ENCODE assay signal across 10 cellular contexts in genomic region chr15:73325191-73325980, GRCh38. TPM values are rescaled to one million over a fixed set of nuclear protein-coding genes. Genes with fewer than 3 reads are reported as not detected.
DNase-seq lines count a peak whose midpoint lies in the region; FAIRE-seq and TF ChIP-seq lines count a peak whose summit lies in the region.
"Had no signal": no experiment of that assay in that cellular context is flagged by ENCODE, and none has a peak within 500 bp of the region (broad histone marks: within the 10 kb centered on the region; RNA-seq: fewer than 3 reads in every experiment).

No MANE protein-coding gene starts in this region.

- H3K27ac Mint-ChIP-seq in HFFc6 (no peak overlapping the region), neural progenitor cell (no peak overlapping the region)
- no peak overlapping the region for H3K27ac Mint-ChIP-seq in activated T-helper 1 cell treated with anti-CD3 and anti-CD28 coated beads, Interleukin-12 subunit alpha, Interleukin-12 subunit beta, Interleukin-2, Interleukin-4 antibody, amounts not matched to agents 30 ng/mL and 10 ng/mL and 1 ng/mL, durations not matched to agents 14 hours and 24 hours and 36 hours

- H3K9me3 Mint-ChIP-seq in HFFc6: no peaks in the 10 kb centered on the region
- no peaks in the 10 kb centered on the region for H3K9me3 Mint-ChIP-seq in activated T-helper 1 cell treated with anti-CD3 and anti-CD28 coated beads, Interleukin-12 subunit alpha, Interleukin-12 subunit beta, Interleukin-2, Interleukin-4 antibody, amounts not matched to agents 30 ng/mL and 10 ng/mL and 1 ng/mL, durations not matched to agents 14 hours and 24 hours and 36 hours
- H3K9me3 Mint-ChIP-seq in neural progenitor cell: no peaks in the 10 kb centered on the region

- no peak overlapping the region for H3K4me3 ChIP-seq in neural progenitor cell
- H3K4me3 ChIP-seq in vagina: no peak overlapping the region
- H3K4me3 ChIP-seq: upper lobe of left lung had no signal

- H3K4me1 Mint-ChIP-seq in HFFc6 (ENCODE audit: low read depth) (no peaks in the 10 kb centered on the region), neural progenitor cell (peaks cover 19% of the 10 kb centered on the region)
- peaks cover 11% of the 10 kb centered on the region for H3K4me1 Mint-ChIP-seq in activated T-helper 1 cell treated with anti-CD3 and anti-CD28 coated beads, Interleukin-12 subunit alpha, Interleukin-12 subunit beta, Interleukin-2, Interleukin-4 antibody, amounts not matched to agents 30 ng/mL and 10 ng/mL and 1 ng/mL, durations not matched to agents 14 hours and 24 hours and 36 hours (ENCODE audit: low read depth)

- FAIRE-seq in GM12891 (lab: Jason Lieb, UNC): no peak

- TF ChIP-seq POLR2A in GM12891 (IDR thresholded peaks at IDR 0.05; ENCODE audit: low read depth, low read length) (no peak), vagina (IDR thresholded peaks at IDR 0.05) (no peak)

- no peaks in the 10 kb centered on the region for H4K20me1 ChIP-seq in neural progenitor cell (ENCODE audit: low read depth)

- intact Hi-C loops in activated T-helper 1 cell treated with anti-CD3 and anti-CD28 coated beads, Interleukin-12 subunit alpha, Interleukin-12 subunit beta, Interleukin-2, Interleukin-4 antibody, amounts not matched to agents 30 ng/mL and 10 ng/mL and 1 ng/mL, durations not matched to agents 14 hours and 24 hours and 36 hours (cut with micrococcal nuclease): no loop called here
- intact Hi-C loops in vagina (cut with DNase I): no loop called here

- no peaks in the 10 kb centered on the region for H3K79me2 ChIP-seq in neural progenitor cell (ENCODE audit: low read depth)

- H3K4me1 ChIP-seq in neural progenitor cell (no peaks in the 10 kb centered on the region), vagina (no peaks in the 10 kb centered on the region)
- H3K4me1 ChIP-seq: upper lobe of left lung had no signal

- TF ChIP-seq CTCF in HFFc6 (IDR thresholded peaks at IDR 0.05): peak; percentile 34; the same call in 1 of the 2 replicates
- peak; percentile 40 for TF ChIP-seq CTCF in neural progenitor cell (IDR thresholded peaks at IDR 0.05)
- no peak for TF ChIP-seq CTCF in vagina (IDR thresholded peaks at IDR 0.05)

- H2AFZ ChIP-seq in neural progenitor cell (replicated peaks): no peak overlapping the region

- H3K27me3 ChIP-seq in neural progenitor cell: no peaks in the 10 kb centered on the region
- H3K27me3 ChIP-seq in vagina: no peaks in the 10 kb centered on the region
- H3K27me3 ChIP-seq: upper lobe of left lung had no signal

- no peak overlapping the region for H3K4me2 ChIP-seq in neural progenitor cell

- H3K36me3 ChIP-seq in neural progenitor cell (no peaks in the 10 kb centered on the region), vagina (no peaks in the 10 kb centered on the region)
- H3K36me3 ChIP-seq: upper lobe of left lung had no signal

- no peak overlapping the region for H3K4me3 Mint-ChIP-seq in HFFc6
- peak overlapping the region; percentile 26 for H3K4me3 Mint-ChIP-seq in activated T-helper 1 cell treated with anti-CD3 and anti-CD28 coated beads, Interleukin-12 subunit alpha, Interleukin-12 subunit beta, Interleukin-2, Interleukin-4 antibody, amounts not matched to agents 30 ng/mL and 10 ng/mL and 1 ng/mL, durations not matched to agents 14 hours and 24 hours and 36 hours
- H3K4me3 Mint-ChIP-seq in neural progenitor cell: no peak overlapping the region

- H3K27me3 Mint-ChIP-seq in HFFc6 (ENCODE audit: insufficient read depth): peaks cover 14% of the 10 kb centered on the region
- peaks cover 2% of the 10 kb centered on the region for H3K27me3 Mint-ChIP-seq in activated T-helper 1 cell treated with anti-CD3 and anti-CD28 coated beads, Interleukin-12 subunit alpha, Interleukin-12 subunit beta, Interleukin-2, Interleukin-4 antibody, amounts not matched to agents 30 ng/mL and 10 ng/mL and 1 ng/mL, durations not matched to agents 14 hours and 24 hours and 36 hours (ENCODE audit: insufficient read depth)
- no peaks in the 10 kb centered on the region for H3K27me3 Mint-ChIP-seq in neural progenitor cell (ENCODE audit: insufficient read depth, low read depth)

- H3K9me3 ChIP-seq in neural progenitor cell (ENCODE audit: low read depth): no peaks in the 10 kb centered on the region
- no peaks in the 10 kb centered on the region for H3K9me3 ChIP-seq in vagina
- H3K9me3 ChIP-seq: upper lobe of left lung had no signal

- peak; percentile 61 for DNase-seq in NCI-H82 (lab: John Stamatoyannopoulos, UW)
- no peak for DNase-seq in NCI-H82 treated with DMSO at 0.1 percent for 48 hours (lab: John Stamatoyannopoulos, UW; ENCODE audit: unreplicated experiment)
- no peak for DNase-seq in HFFc6
- DNase-seq in activated T-helper 1 cell treated with anti-CD3 and anti-CD28 coated beads, Interleukin-12 subunit alpha, Interleukin-12 subunit beta, Interleukin-2, Interleukin-4 antibody, amounts not matched to agents 30 ng/mL and 10 ng/mL and 1 ng/mL, durations not matched to agents 14 hours and 24 hours and 36 hours (ENCODE audit: low spot score): no peak
- DNase-seq in neural progenitor cell (ENCODE audit: low spot score): no peak
- DNase-seq in GM12891 (ENCODE audit: insufficient read length, low spot score): no peak
- DNase-seq in DMS153 (lab: John Stamatoyannopoulos, UW): no peak
- DNase-seq in vagina (ENCODE audit: extremely low spot score in 2 of 2): no peak

- no peak overlapping the region for H3K27ac ChIP-seq in neural progenitor cell
- no peak overlapping the region for H3K27ac ChIP-seq in vagina
- H3K27ac ChIP-seq: upper lobe of left lung had no signal

- no peaks in the 10 kb centered on the region for H3F3A ChIP-seq in neural progenitor cell (ENCODE audit: low read depth)

- no peak overlapping the region for H3K9ac ChIP-seq in neural progenitor cell

- H3K36me3 Mint-ChIP-seq in HFFc6 (ENCODE audit: low read depth) (no peaks in the 10 kb centered on the region), neural progenitor cell (no peaks in the 10 kb centered on the region)
- no peaks in the 10 kb centered on the region for H3K36me3 Mint-ChIP-seq in activated T-helper 1 cell treated with anti-CD3 and anti-CD28 coated beads, Interleukin-12 subunit alpha, Interleukin-12 subunit beta, Interleukin-2, Interleukin-4 antibody, amounts not matched to agents 30 ng/mL and 10 ng/mL and 1 ng/mL, durations not matched to agents 14 hours and 24 hours and 36 hours (ENCODE audit: low read depth)

TF ChIP-seq in GM12891, 5 proteins besides CTCF, POLR2A, EP300 and RAD21:
- TF ChIP-seq TAF1 (IDR thresholded peaks at IDR 0.05; ENCODE audit: low read depth, low read length): no peak
- TF ChIP-seq PAX5 (IDR thresholded peaks at IDR 0.05; ENCODE audit: insufficient read depth, low read length, severe bottlenecking): no peak
- TF ChIP-seq POLR2AphosphoS5 (IDR thresholded peaks at IDR 0.05; ENCODE audit: low read depth, low read length): no peak
- no peak for TF ChIP-seq SPI1 (IDR thresholded peaks at IDR 0.05; ENCODE audit: low read depth, low read length)
- no peak for TF ChIP-seq POU2F2 (IDR thresholded peaks at IDR 0.05; ENCODE audit: low read depth, low read length)

RNA-seq across cellular contexts. Expression of gene HCN4, which starts 43.4 kb away (rescaled TPM):
- total RNA-seq in HFFc6 (2021; fragmentation: NEBNext Ultra II Directional; extraction: Animal tissue kit (Norgen Biotek cat#: 25700)): not detected
- not detected in 2 replicates for total RNA-seq in activated T-helper 1 cell treated with anti-CD3 and anti-CD28 coated beads, Interleukin-12 subunit alpha, Interleukin-12 subunit beta, Interleukin-2, Interleukin-4 antibody, amounts not matched to agents 30 ng/mL and 10 ng/mL and 1 ng/mL, durations not matched to agents 14 hours and 24 hours and 36 hours
- total RNA-seq in neural progenitor cell (ENCODE audit: low replicate concordance) (0.41 and 0.50 TPM in 2 replicates), vagina (0.25 TPM)
- 0.01 TPM for polyA plus RNA-seq in GM12891 (2012; ENCODE audit: low read depth, missing spikeins)
- total RNA-seq: liver had no signal
- polyA plus RNA-seq: liver had no signal

Comparison
In these comparisons a context has a peak if more than half of its experiments do, and no peak if none do; other contexts are left out.
1. CTCF ChIP-seq: peak in HFFc6 (single experiment) and neural progenitor cell (single experiment); none in vagina (0 of 3).